1 cellular context compared by ENCODE assay signal in the genomic region with DNA sequence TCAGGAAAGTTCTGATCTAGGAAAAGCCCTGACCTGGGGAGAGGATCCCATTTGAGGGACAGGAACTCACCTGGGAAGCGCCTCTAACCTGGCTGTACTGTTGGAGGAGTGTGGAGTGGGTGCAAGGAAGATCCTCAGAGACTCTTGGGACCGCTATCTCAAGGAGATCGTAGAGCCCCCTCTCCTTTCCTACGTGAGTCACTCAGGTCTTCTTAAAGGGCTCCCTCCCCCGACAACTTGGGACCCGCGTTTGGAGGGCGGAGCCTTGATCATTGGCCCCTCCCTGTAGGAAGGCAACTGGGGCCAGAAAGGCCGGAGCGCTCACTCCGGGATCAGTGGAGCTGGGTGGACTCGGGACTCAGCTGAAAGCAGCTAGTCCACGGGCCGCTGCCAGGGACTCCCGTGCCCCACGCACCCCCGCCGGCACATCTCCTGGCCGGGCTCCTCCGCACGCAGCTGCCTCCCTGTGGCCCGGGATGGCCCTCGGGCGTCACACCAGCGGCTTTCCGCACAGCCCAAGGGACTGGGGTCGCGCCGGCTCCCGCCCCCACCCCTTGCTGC.
TF ChIP-seq lines count a peak whose summit lies in the region.

No MANE protein-coding gene starts in this region.

TF ChIP-seq in H1, 55 proteins besides CTCF, POLR2A, EP300 and RAD21:
- peak; percentile 43; the same call in 1 of the 2 replicates for TF ChIP-seq TBP (IDR thresholded peaks at IDR 0.05; ENCODE audit: low read depth, low read length)
- TF ChIP-seq FOSL1 (IDR thresholded peaks at IDR 0.05; ENCODE audit: insufficient read depth, low read depth, low read length), result no peak
- no peak for TF ChIP-seq TAF7 (optimal IDR thresholded peaks at IDR 0.05; ENCODE audit: borderline replicate concordance, low read depth, low read length)
- peak; percentile 85 for TF ChIP-seq ASH2L (IDR thresholded peaks at IDR 0.05; ENCODE audit: low read length)
- TF ChIP-seq CREB1 (IDR thresholded peaks at IDR 0.05), result 0 out of 2 replicates have a peak, but pooled peaks have one; percentile 0
- TF ChIP-seq JUND (IDR thresholded peaks at IDR 0.05; ENCODE audit: low read length), result peak; percentile 59; the same call in 1 of the 2 replicates
